ENCODE assay signal across 17 cellular contexts in the genomic region with DNA sequence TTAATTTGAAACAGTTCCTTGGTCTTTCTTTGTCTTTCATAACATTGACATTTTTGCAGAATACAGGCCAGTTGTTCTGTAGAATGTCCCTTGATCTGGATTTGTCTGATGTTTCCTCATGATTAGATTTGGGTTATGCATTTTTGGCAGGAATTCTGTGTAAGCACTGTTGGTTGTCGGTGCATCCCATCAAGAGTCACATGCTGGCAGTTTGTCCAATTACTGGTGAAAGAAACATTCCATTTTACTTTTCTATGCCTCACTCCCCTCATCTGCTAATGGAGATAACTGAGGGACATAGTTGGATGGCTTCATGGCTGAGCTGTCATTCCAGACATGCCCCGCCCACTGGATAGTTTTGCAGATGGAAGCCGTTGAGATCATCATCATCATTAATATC.
"Had no signal": no experiment of that assay in that cellular context is flagged by ENCODE, and none has a peak within 500 bp of the region (broad histone marks: within the 10 kb centered on the region; RNA-seq: fewer than 3 reads in every experiment).

No MANE protein-coding gene starts in this region.

- H3K4me1 Mint-ChIP-seq: naive B cell, nephron had no signal

- H2AFZ ChIP-seq: hepatocyte had no signal

- H3K79me2 ChIP-seq: hepatocyte had no signal

- H3K4me1 ChIP-seq: gastroesophageal sphincter, pancreas, stomach had no signal

- H3K27me3 ChIP-seq: hepatocyte, pancreas, stomach had no signal

- H3K27ac ChIP-seq: gastroesophageal sphincter, hepatocyte, pancreas, stomach had no signal

- H3K4me2 ChIP-seq: hepatocyte had no signal

- H3K9me3 ChIP-seq: gastroesophageal sphincter, pancreas, stomach had no signal

- H3K36me3 ChIP-seq: gastroesophageal sphincter, pancreas, stomach had no signal

- DNase-seq: dermis blood vessel endothelial cell; kidney; mesendoderm; naive B cell; occipital lobe; pancreas; right cardiac atrium; small intestine; stimulated activated CD4-positive, alpha-beta T cell treated with anti-CD3 and anti-CD28 coated beads, Interleukin-12 subunit alpha, Interleukin-12 subunit beta, amount 100 ng/mL, for 4 hours; stimulated activated naive CD4-positive, alpha-beta T cell; stomach; substantia nigra; trophoblast cell had no signal

- H3K36me3 Mint-ChIP-seq: naive B cell had no signal

- H3K4me3 ChIP-seq: gastroesophageal sphincter, hepatocyte, pancreas, stomach had no signal

- H3K27ac Mint-ChIP-seq: naive B cell, nephron, progenitor cell of endocrine pancreas had no signal

- H3K4me3 Mint-ChIP-seq: naive B cell, nephron had no signal
